Comparison of ENCODE assay signal across 20 cellular contexts in genomic region chr2:182463760-182464159, GRCh38. TPM values are rescaled to one million over a fixed set of nuclear protein-coding genes. Genes with fewer than 3 reads are reported as not detected.
"Had no signal": no experiment of that assay in that cellular context is flagged by ENCODE, and none has a peak within 500 bp of the region (broad histone marks: within the 10 kb centered on the region; RNA-seq: fewer than 3 reads in every experiment).

No MANE protein-coding gene starts in this region.

- H3K36me3 Mint-ChIP-seq: activated CD8-positive, alpha-beta memory T cell treated with anti-CD3 and anti-CD28 coated beads, Interleukin-2, amount 10 ng/mL, durations not matched to agents 7 days and 5 days; activated naive CD8-positive, alpha-beta T cell treated with anti-CD3 and anti-CD28 coated beads, Interleukin-2, amount 10 ng/mL, durations not matched to agents 7 days and 5 days had no signal

- ATAC-seq: activated CD8-positive, alpha-beta memory T cell treated with anti-CD3 and anti-CD28 coated beads, Interleukin-2, amount 10 ng/mL, durations not matched to agents 7 days and 5 days; activated T-helper 17 cell treated with anti-CD3 and anti-CD28 coated beads, Interleukin-2, amount 50 U/mL, for 72 hours; body of pancreas; lower lobe of right lung had no signal

- H3K36me3 ChIP-seq: lower lobe of right lung, suprapubic skin, transverse colon, uterus had no signal

- H3K9me3 Mint-ChIP-seq: activated CD4-positive, alpha-beta memory T cell treated with anti-CD3 and anti-CD28 coated beads, Interleukin-2, amount 10 ng/mL, durations not matched to agents 7 days and 5 days; activated naive CD8-positive, alpha-beta T cell treated with anti-CD3 and anti-CD28 coated beads, Interleukin-2, amount 10 ng/mL, durations not matched to agents 7 days and 5 days; stimulated activated naive CD8-positive, alpha-beta T cell treated with anti-CD3 and anti-CD28 coated beads, Interleukin-15, Interleukin-2, amounts not matched to agents 100 ng/mL and 50 ng/mL, for 24 hours had no signal

- H3K4me3 ChIP-seq: body of pancreas, coronary artery, lower lobe of right lung, skin epidermis, suprapubic skin, transverse colon, uterus had no signal

- H3K9me3 ChIP-seq: body of pancreas, lower lobe of right lung, transverse colon, uterus had no signal

- H3K4me1 Mint-ChIP-seq: activated B cell treated with CpG ODN at 0.5 μM for 24 hours; activated CD4-positive, alpha-beta memory T cell treated with anti-CD3 and anti-CD28 coated beads, Interleukin-2, amount 10 ng/mL, durations not matched to agents 7 days and 5 days; activated CD8-positive, alpha-beta memory T cell treated with anti-CD3 and anti-CD28 coated beads, Interleukin-2, amount 10 ng/mL, durations not matched to agents 7 days and 5 days; activated naive CD8-positive, alpha-beta T cell treated with anti-CD3 and anti-CD28 coated beads, Interleukin-2, amount 10 ng/mL, durations not matched to agents 7 days and 5 days; activated T-helper 17 cell treated with anti-CD3 and anti-CD28 coated beads, Interleukin-2, amount 50 U/mL, for 72 hours; mesothelial cell of epicardium; nephron had no signal

- H3K27me3 ChIP-seq: body of pancreas, suprapubic skin, transverse colon, uterus had no signal

- H3K27ac ChIP-seq: body of pancreas, lower lobe of right lung, skin epidermis, suprapubic skin, transverse colon, uterus had no signal

- DNase-seq: activated B cell treated with CpG ODN at 0.5 μM for 24 hours; activated CD4-positive, alpha-beta memory T cell treated with anti-CD3 and anti-CD28 coated beads, Interleukin-2, amount 10 ng/mL, durations not matched to agents 7 days and 5 days; activated CD4-positive, alpha-beta T cell treated with anti-CD3 and anti-CD28 coated beads for 48 hours; activated CD8-positive, alpha-beta memory T cell treated with anti-CD3 and anti-CD28 coated beads, Interleukin-2, amount 10 ng/mL, durations not matched to agents 7 days and 5 days; activated naive CD4-positive, alpha-beta T cell; activated naive CD8-positive, alpha-beta T cell treated with anti-CD3 and anti-CD28 coated beads, Interleukin-2, amount 10 ng/mL, durations not matched to agents 7 days and 5 days; body of pancreas; lower lobe of right lung; stimulated activated CD4-positive, alpha-beta T cell treated with anti-CD3 and anti-CD28 coated beads, Interleukin-15, amount 100 ng/mL, for 24 hours; stimulated activated CD4-positive, alpha-beta T cell treated with anti-CD3 and anti-CD28 coated beads, Interleukin-2, amount 100 ng/mL, for 48 hours; transverse colon; uterus had no signal

- H3K27me3 Mint-ChIP-seq: activated B cell treated with CpG ODN at 0.5 μM for 24 hours; activated CD4-positive, alpha-beta memory T cell treated with anti-CD3 and anti-CD28 coated beads, Interleukin-2, amount 10 ng/mL, durations not matched to agents 7 days and 5 days; activated CD8-positive, alpha-beta memory T cell treated with anti-CD3 and anti-CD28 coated beads, Interleukin-2, amount 10 ng/mL, durations not matched to agents 7 days and 5 days; activated naive CD8-positive, alpha-beta T cell treated with anti-CD3 and anti-CD28 coated beads, Interleukin-2, amount 10 ng/mL, durations not matched to agents 7 days and 5 days; activated T-helper 17 cell treated with anti-CD3 and anti-CD28 coated beads, Interleukin-2, amount 50 U/mL, for 72 hours; stimulated activated naive CD8-positive, alpha-beta T cell treated with anti-CD3 and anti-CD28 coated beads, Interleukin-15, Interleukin-2, amounts not matched to agents 100 ng/mL and 50 ng/mL, for 24 hours had no signal

- H3K4me3 Mint-ChIP-seq: activated B cell treated with CpG ODN at 0.5 μM for 24 hours; activated CD4-positive, alpha-beta memory T cell treated with anti-CD3 and anti-CD28 coated beads, Interleukin-2, amount 10 ng/mL, durations not matched to agents 7 days and 5 days; activated CD8-positive, alpha-beta memory T cell treated with anti-CD3 and anti-CD28 coated beads, Interleukin-2, amount 10 ng/mL, durations not matched to agents 7 days and 5 days; activated naive CD8-positive, alpha-beta T cell treated with anti-CD3 and anti-CD28 coated beads, Interleukin-2, amount 10 ng/mL, durations not matched to agents 7 days and 5 days; activated T-helper 17 cell treated with anti-CD3 and anti-CD28 coated beads, Interleukin-2, amount 50 U/mL, for 72 hours; mesothelial cell of epicardium; nephron; stimulated activated naive CD8-positive, alpha-beta T cell treated with anti-CD3 and anti-CD28 coated beads, Interleukin-15, Interleukin-2, amounts not matched to agents 100 ng/mL and 50 ng/mL, for 24 hours had no signal

- H3K4me1 ChIP-seq: body of pancreas, lower lobe of right lung, suprapubic skin, transverse colon, uterus had no signal

- H3K27ac Mint-ChIP-seq: activated B cell treated with CpG ODN at 0.5 μM for 24 hours; activated CD4-positive, alpha-beta memory T cell treated with anti-CD3 and anti-CD28 coated beads, Interleukin-2, amount 10 ng/mL, durations not matched to agents 7 days and 5 days; activated CD8-positive, alpha-beta memory T cell treated with anti-CD3 and anti-CD28 coated beads, Interleukin-2, amount 10 ng/mL, durations not matched to agents 7 days and 5 days; activated naive CD8-positive, alpha-beta T cell treated with anti-CD3 and anti-CD28 coated beads, Interleukin-2, amount 10 ng/mL, durations not matched to agents 7 days and 5 days; activated T-helper 17 cell treated with anti-CD3 and anti-CD28 coated beads, Interleukin-2, amount 50 U/mL, for 72 hours; mesothelial cell of epicardium; nephron; stimulated activated naive CD8-positive, alpha-beta T cell treated with anti-CD3 and anti-CD28 coated beads, Interleukin-15, Interleukin-2, amounts not matched to agents 100 ng/mL and 50 ng/mL, for 24 hours had no signal

RNA-seq across cellular contexts. Expression of gene PDE1A, which starts 36.9 kb away (rescaled TPM):
- total RNA-seq: activated B cell treated with CpG ODN at 0.5 μM for 24 hours; activated CD4-positive, alpha-beta memory T cell treated with anti-CD3 and anti-CD28 coated beads, Interleukin-2, amount 10 ng/mL, durations not matched to agents 7 days and 5 days; activated CD8-positive, alpha-beta memory T cell treated with anti-CD3 and anti-CD28 coated beads, Interleukin-2, amount 10 ng/mL, durations not matched to agents 7 days and 5 days; activated naive CD8-positive, alpha-beta T cell treated with anti-CD3 and anti-CD28 coated beads, Interleukin-2, amount 10 ng/mL, durations not matched to agents 7 days and 5 days; activated T-helper 17 cell treated with anti-CD3 and anti-CD28 coated beads, Interleukin-2, amount 50 U/mL, for 72 hours; epithelial cell of proximal tubule had no signal
